9 cellular contexts compared by ENCODE assay signal in genomic region chr1:186829679-186830587, GRCh38. TPM values are rescaled to one million over a fixed set of nuclear protein-coding genes. Genes with fewer than 3 reads are reported as not detected.
DNase-seq lines count a peak whose midpoint lies in the region; ATAC-seq, FAIRE-seq and TF ChIP-seq lines count a peak whose summit lies in the region.
"Had no signal": no experiment of that assay in that cellular context is flagged by ENCODE, and none has a peak within 500 bp of the region (broad histone marks: within the 10 kb centered on the region; RNA-seq: fewer than 3 reads in every experiment).

No MANE protein-coding gene starts in this region.

- H3K4me3 ChIP-seq in GM12878 (peak overlapping the region; percentile 68; the same call in 1 of the 2 replicates), lower lobe of right lung (peak overlapping the region; percentile 69)

- H3K36me3 Mint-ChIP-seq in stimulated activated naive CD8-positive, alpha-beta T cell treated with anti-CD3 and anti-CD28 coated beads, Interleukin-15, Interleukin-2, amounts not matched to agents 100 ng/mL and 50 ng/mL, for 24 hours (ENCODE audit: low read depth) = no peaks in the 10 kb centered on the region

- H3K4me1 Mint-ChIP-seq in stimulated activated naive CD8-positive, alpha-beta T cell treated with anti-CD3 and anti-CD28 coated beads, Interleukin-15, Interleukin-2, amounts not matched to agents 100 ng/mL and 50 ng/mL, for 24 hours (ENCODE audit: low read depth) = peaks cover 15% of the 10 kb centered on the region

- in situ Hi-C loops in GM12878 (cut with MboI) = no loop called here

- no peak for DNase-seq in stimulated activated naive CD8-positive, alpha-beta T cell treated with anti-CD3 and anti-CD28 coated beads, Interleukin-15, Interleukin-2, amounts not matched to agents 100 U/mL and 50 U/mL, for 24 hours
- DNase-seq in GM12878 (ENCODE audit: low read depth, low spot score) (no peak), lower lobe of right lung (no peak), globus pallidus (ENCODE audit: low spot score) (no peak), NCI-H1417 (lab: John Stamatoyannopoulos, UW) (no peak)
- no peak for DNase-seq in activated CD8-positive, alpha-beta memory T cell treated with anti-CD3 and anti-CD28 coated beads, Interleukin-2, amount 50 U/mL, for 4 hours

- peaks cover 28% of the 10 kb centered on the region for H3K27me3 Mint-ChIP-seq in stimulated activated naive CD8-positive, alpha-beta T cell treated with anti-CD3 and anti-CD28 coated beads, Interleukin-15, Interleukin-2, amounts not matched to agents 100 ng/mL and 50 ng/mL, for 24 hours

- no TSS peak for BruUV-seq in GM12878 (replicated peaks; lab: Mats Ljungman, UMichigan)

- no peaks in the 10 kb centered on the region for H3K27me3 ChIP-seq in GM12878 (replicated peaks in 1 of 2; ENCODE audit: control insufficient read depth in 2 of 2, insufficient read depth in 2 of 2, low read length in 1 of 2)
- H3K27me3 ChIP-seq in lower lobe of right lung (ENCODE audit: low read depth) = no peaks in the 10 kb centered on the region

- no peaks in the 10 kb centered on the region for H3K9me3 Mint-ChIP-seq in stimulated activated naive CD8-positive, alpha-beta T cell treated with anti-CD3 and anti-CD28 coated beads, Interleukin-15, Interleukin-2, amounts not matched to agents 100 ng/mL and 50 ng/mL, for 24 hours

- H2AFZ ChIP-seq in GM12878 (ENCODE audit: control insufficient read depth, low read depth, low read length) = no peak overlapping the region

- SMC1A ChIA-PET in GM12878 (lab: Charles Lee; ENCODE audit: uncharacterized antibody, unreplicated experiment) = no interaction called here

- CTCF ChIA-PET in GM12878 (lab: Yijun Ruan, JAX) = no interaction called here

- POLR2A ChIA-PET in GM12878 (lab: Charles Lee) = no interaction called here

- H3K4me3 Mint-ChIP-seq in stimulated activated naive CD8-positive, alpha-beta T cell treated with anti-CD3 and anti-CD28 coated beads, Interleukin-15, Interleukin-2, amounts not matched to agents 100 ng/mL and 50 ng/mL, for 24 hours = peak overlapping the region; percentile 76

- TF ChIP-seq EP300 in GM12878 (IDR thresholded peaks at IDR 0.05; ENCODE audit: borderline replicate concordance in 1 of 2, control insufficient read depth in 1 of 2, low read depth in 2 of 2, low read length in 2 of 2) = no peak

- H3K27ac Mint-ChIP-seq in stimulated activated naive CD8-positive, alpha-beta T cell treated with anti-CD3 and anti-CD28 coated beads, Interleukin-15, Interleukin-2, amounts not matched to agents 100 ng/mL and 50 ng/mL, for 24 hours = no peak overlapping the region

- H3K36me3 ChIP-seq in GM12878 (ENCODE audit: control insufficient read depth in 2 of 2, insufficient read depth in 2 of 2, low read length in 1 of 2) = no peaks in the 10 kb centered on the region
- no peaks in the 10 kb centered on the region for H3K36me3 ChIP-seq in lower lobe of right lung

- no peak for FAIRE-seq in GM12878 (lab: Jason Lieb, UNC)

- intact Hi-C loops in GM12878 (cut with micrococcal nuclease; ENCODE audit: unreplicated experiment) (loop anchor here (10.0 kb wide), 1 partner anchor 65 kb away; no protein-coding TSS in a partner anchor), lower lobe of right lung (cut with DNase I) (no loop called here)

- H3K27ac ChIP-seq in GM12878 (ENCODE audit: control insufficient read depth, insufficient read depth) = no peak overlapping the region
- peak overlapping the region; percentile 85 for H3K27ac ChIP-seq in lower lobe of right lung
- H3K27ac ChIP-seq: C4-2B had no signal

- RAD21 ChIA-PET in GM12878 (lab: Charles Lee; ENCODE audit: unreplicated experiment) = no interaction called here

- H3K4me2 ChIP-seq in GM12878 (ENCODE audit: control insufficient read depth, insufficient read depth) = peak overlapping the region; percentile 42; the same call in 1 of the 2 replicates

- no peak for TF ChIP-seq CTCF in GM12878 (IDR thresholded peaks at IDR 0.05 in 2 of 3, conservative IDR thresholded peaks at IDR 0.05 in 1 of 3; ENCODE audit: control insufficient read depth in 2 of 3, extremely low read depth in 1 of 3, insufficient read depth in 1 of 3, low read depth in 3 of 3, low read length in 3 of 3)
- TF ChIP-seq CTCF in lower lobe of right lung (IDR thresholded peaks at IDR 0.05) = no peak

- H3K9me3 ChIP-seq in GM12878 (replicated peaks; ENCODE audit: control insufficient read depth, insufficient read depth, low read length) (no peaks in the 10 kb centered on the region), lower lobe of right lung (no peaks in the 10 kb centered on the region)

- no peak for TF ChIP-seq POLR2A in GM12878 (IDR thresholded peaks at IDR 0.05; ENCODE audit: low read depth, low read length)

- no peak overlapping the region for H3K9ac ChIP-seq in GM12878 (ENCODE audit: control insufficient read depth, insufficient read depth, low read length)

- no peak for TF ChIP-seq RAD21 in GM12878 (IDR thresholded peaks at IDR 0.05; ENCODE audit: insufficient read depth, low read depth, low read length)

- no peak for ATAC-seq in stimulated activated naive CD8-positive, alpha-beta T cell treated with anti-CD3 and anti-CD28 coated beads, Interleukin-15, Interleukin-2, amounts not matched to agents 100 U/mL and 50 U/mL, for 24 hours
- no peak for ATAC-seq in GM12878
- ATAC-seq in lower lobe of right lung = peak in 1 of 2 donors; percentile 53
- ATAC-seq in HG03280 (IDR thresholded peaks at IDR 0.05; ENCODE audit: unreplicated experiment) = no peak

- H3K4me1 ChIP-seq in GM12878 (ENCODE audit: control insufficient read depth, insufficient read depth, low read length) (no peaks in the 10 kb centered on the region), lower lobe of right lung (no peaks in the 10 kb centered on the region)

- no peaks in the 10 kb centered on the region for H4K20me1 ChIP-seq in GM12878 (ENCODE audit: control insufficient read depth, insufficient read depth)

- H3K79me2 ChIP-seq in GM12878 (ENCODE audit: control insufficient read depth, insufficient read depth, low read length) = no peaks in the 10 kb centered on the region

- WGBS in GM12878 (ENCODE audit: insufficient coverage, insufficient replicate concordance, low lambda C conversion rate, missing lambda C conversion rate) = 13% methylated on average over 11 of the region's 14 CpGs

TF ChIP-seq in GM12878, 131 proteins besides CTCF, POLR2A, EP300 and RAD21 (continues in another document):
- TF ChIP-seq CBX5 (IDR thresholded peaks at IDR 0.05; ENCODE audit: low read depth) = no peak
- no peak for TF ChIP-seq YBX1 (IDR thresholded peaks at IDR 0.05)
- TF ChIP-seq NR2C2 (IDR thresholded peaks at IDR 0.05; ENCODE audit: borderline replicate concordance, control insufficient read depth, insufficient read length, low read depth) = no peak
- TF ChIP-seq, protein P1, sequence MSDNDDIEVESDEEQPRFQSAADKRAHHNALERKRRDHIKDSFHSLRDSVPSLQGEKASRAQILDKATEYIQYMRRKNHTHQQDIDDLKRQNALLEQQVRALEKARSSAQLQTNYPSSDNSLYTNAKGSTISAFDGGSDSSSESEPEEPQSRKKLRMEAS (IDR thresholded peaks at IDR 0.05; ENCODE audit: low read depth, low read length) = no peak
- no peak for TF ChIP-seq POLR2AphosphoS2 (IDR thresholded peaks at IDR 0.05; ENCODE audit: low read depth, low read length)
- TF ChIP-seq ZZZ3 (IDR thresholded peaks at IDR 0.05; ENCODE audit: control insufficient read depth, insufficient read length, low read depth) = no peak

RNA-seq across cellular contexts. Expression of gene PLA2G4A, which starts 1.2 kb away (rescaled TPM):
- 0.15 TPM in 1 of 2 replicates, not detected in the other for total RNA-seq in GM12878 (2013; cell fraction: nucleolus; rRNA removed)
- total RNA-seq in GM12878 (2014; rRNA removed) (1.8 and 1.9 TPM in 2 replicates), GM12878 (2014; rRNA removed; fragmentation: Illumina TruSeq; extraction: Trizol) (1.9 TPM in 2 replicates), GM12878 (2021) (1.1 TPM in 2 replicates), lower lobe of right lung (10.1 TPM)
- polyA plus RNA-seq in GM12878 (2011; ENCODE audit: low read depth) = 0.58 TPM
- polyA plus RNA-seq in GM12878 (2011; rRNA removed) (not detected in 2 replicates), GM12878 (2014; fragmentation: Illumina TruSeq; extraction: Trizol) (1.5 and 1.7 TPM in 2 replicates), GM12878 (2014; fragmentation: Nextera tagmentation; extraction: Ambion mirVana) (1 to 10 TPM in 1 of 2 experiments, under 1 TPM in 1; 0.93 to 1.8 TPM), GM12878 (2014; rRNA removed) (0.70 and 0.96 TPM in 2 replicates), GM12878 (2016; fragmentation: Nextera tagmentation; extraction: Ambion mirVana) (1 to 10 TPM; 1.5 to 3.3 TPM)
- polyA plus RNA-seq in GM12878 (2011; cell fraction: cytosol; rRNA removed) = not detected in 2 replicates
- 0.04 TPM in 1 of 2 replicates, not detected in the other for polyA plus RNA-seq in GM12878 (2011; cell fraction: nucleus; rRNA removed)
- polyA plus RNA-seq in GM12878 (2012) = 0.72 and 2.1 TPM in 2 replicates
- polyA minus RNA-seq in GM12878 (2011; rRNA and poly(A)+ RNA removed) = not detected in 2 replicates
- 0.80 TPM in 1 of 2 replicates, not detected in the other for polyA minus RNA-seq in GM12878 (2011; cell fraction: cytosol; rRNA and poly(A)+ RNA removed)
- not detected in 2 replicates for polyA minus RNA-seq in GM12878 (2011; cell fraction: nucleus; rRNA and poly(A)+ RNA removed)
